In the genomic region with DNA sequence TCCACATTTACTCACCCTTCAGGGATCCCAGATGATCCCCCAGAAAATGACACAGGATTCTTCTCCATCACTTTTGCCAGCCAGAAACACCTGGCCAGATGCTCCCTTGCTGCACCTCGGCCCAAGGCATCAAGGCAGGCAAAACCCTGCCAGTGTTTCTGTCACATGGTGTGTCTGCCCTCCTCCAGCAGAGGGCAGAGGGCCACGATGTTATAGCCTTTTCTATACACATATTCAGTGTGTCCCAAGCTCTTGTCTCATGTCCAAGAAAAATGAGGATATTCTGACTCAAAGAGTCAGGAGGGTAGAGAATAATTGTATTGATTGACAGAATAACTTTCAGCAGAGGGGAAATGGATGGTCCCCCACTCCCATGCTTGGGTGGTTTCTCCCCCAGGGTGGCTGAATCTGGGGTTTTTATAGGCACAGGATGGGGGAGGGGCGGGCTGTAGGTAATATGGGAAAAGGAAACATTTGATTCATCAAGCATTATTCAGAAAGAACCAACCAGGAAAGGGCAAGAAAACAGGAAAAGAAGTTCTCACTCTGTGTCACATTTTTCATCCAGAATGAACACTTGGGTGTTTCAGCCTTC, we compare ENCODE assay signal across 1 cellular context.
TF ChIP-seq lines count a peak whose summit lies in the region.

No MANE protein-coding gene starts in this region.

TF ChIP-seq in GM12878, 131 proteins besides CTCF, POLR2A, EP300 and RAD21 (continued from another document):
- TF ChIP-seq, protein P1, sequence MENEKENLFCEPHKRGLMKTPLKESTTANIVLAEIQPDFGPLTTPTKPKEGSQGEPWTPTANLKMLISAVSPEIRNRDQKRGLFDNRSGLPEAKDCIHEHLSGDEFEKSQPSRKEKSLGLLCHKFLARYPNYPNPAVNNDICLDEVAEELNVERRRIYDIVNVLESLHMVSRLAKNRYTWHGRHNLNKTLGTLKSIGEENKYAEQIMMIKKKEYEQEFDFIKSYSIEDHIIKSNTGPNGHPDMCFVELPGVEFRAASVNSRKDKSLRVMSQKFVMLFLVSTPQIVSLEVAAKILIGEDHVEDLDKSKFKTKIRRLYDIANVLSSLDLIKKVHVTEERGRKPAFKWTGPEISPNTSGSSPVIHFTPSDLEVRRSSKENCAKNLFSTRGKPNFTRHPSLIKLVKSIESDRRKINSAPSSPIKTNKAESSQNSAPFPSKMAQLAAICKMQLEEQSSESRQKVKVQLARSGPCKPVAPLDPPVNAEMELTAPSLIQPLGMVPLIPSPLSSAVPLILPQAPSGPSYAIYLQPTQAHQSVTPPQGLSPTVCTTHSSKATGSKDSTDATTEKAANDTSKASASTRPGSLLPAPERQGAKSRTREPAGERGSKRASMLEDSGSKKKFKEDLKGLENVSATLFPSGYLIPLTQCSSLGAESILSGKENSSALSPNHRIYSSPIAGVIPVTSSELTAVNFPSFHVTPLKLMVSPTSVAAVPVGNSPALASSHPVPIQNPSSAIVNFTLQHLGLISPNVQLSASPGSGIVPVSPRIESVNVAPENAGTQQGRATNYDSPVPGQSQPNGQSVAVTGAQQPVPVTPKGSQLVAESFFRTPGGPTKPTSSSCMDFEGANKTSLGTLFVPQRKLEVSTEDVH (IDR thresholded peaks at IDR 0.05; ENCODE audit: low read depth, partially characterized antibody) = no peak
- TF ChIP-seq, protein P2, sequence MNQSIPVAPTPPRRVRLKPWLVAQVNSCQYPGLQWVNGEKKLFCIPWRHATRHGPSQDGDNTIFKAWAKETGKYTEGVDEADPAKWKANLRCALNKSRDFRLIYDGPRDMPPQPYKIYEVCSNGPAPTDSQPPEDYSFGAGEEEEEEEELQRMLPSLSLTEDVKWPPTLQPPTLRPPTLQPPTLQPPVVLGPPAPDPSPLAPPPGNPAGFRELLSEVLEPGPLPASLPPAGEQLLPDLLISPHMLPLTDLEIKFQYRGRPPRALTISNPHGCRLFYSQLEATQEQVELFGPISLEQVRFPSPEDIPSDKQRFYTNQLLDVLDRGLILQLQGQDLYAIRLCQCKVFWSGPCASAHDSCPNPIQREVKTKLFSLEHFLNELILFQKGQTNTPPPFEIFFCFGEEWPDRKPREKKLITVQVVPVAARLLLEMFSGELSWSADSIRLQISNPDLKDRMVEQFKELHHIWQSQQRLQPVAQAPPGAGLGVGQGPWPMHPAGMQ (IDR thresholded peaks at IDR 0.05; ENCODE audit: borderline replicate concordance) = no peak
